Comparison of ENCODE assay signal across 26 cellular contexts in the genomic region with DNA sequence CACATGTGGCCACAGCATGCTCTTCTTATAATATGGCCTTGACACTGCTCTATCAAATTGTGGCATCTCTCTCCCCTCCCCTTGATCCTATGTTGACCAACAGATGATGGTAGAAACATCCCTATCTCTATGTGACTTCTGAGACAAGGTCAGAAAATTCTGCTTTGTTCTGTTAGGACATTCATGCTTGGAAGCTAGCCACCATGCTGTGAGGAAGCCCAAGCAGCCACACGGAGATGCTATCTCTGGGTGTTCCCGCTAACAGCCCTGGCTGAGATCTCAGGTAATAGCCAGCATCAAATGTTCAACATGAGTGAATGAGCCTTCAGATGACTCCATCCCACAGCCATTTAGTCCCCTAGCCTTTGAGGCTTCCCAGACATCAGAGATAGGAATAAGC.
"Had no signal": no experiment of that assay in that cellular context is flagged by ENCODE, and none has a peak within 500 bp of the region (broad histone marks: within the 10 kb centered on the region; RNA-seq: fewer than 3 reads in every experiment).

No MANE protein-coding gene starts in this region.

- H3K27ac ChIP-seq: stomach, suprapubic skin, testis, thoracic aorta, thyroid gland, tibial artery, tibial nerve, transverse colon, upper lobe of left lung, upper lobe of right lung, uterus, vagina had no signal

- H3K4me3 ChIP-seq: stomach, suprapubic skin, testis, thoracic aorta, thyroid gland, tibial artery, tibial nerve, transverse colon, upper lobe of left lung, upper lobe of right lung, uterus, vagina had no signal

- H3K27me3 ChIP-seq: testis, thyroid gland, tibial nerve, transverse colon, upper lobe of left lung, upper lobe of right lung, uterus, vagina had no signal

- H3K36me3 ChIP-seq: stomach, suprapubic skin, thoracic aorta, thyroid gland, tibial artery, tibial nerve, transverse colon, upper lobe of left lung, upper lobe of right lung, uterus, vagina had no signal

- ATAC-seq: stimulated activated effector memory CD8-positive, alpha-beta T cell treated with anti-CD3 and anti-CD28 coated beads, Interleukin-12 subunit alpha, Interleukin-12 subunit beta, amount 100 ng/mL, for 72 hours; stimulated activated memory B cell treated with anti-CD40 and anti-IgM and Interleukin-4, amounts not matched to agents 10 μg/mL and 1 μg/mL and 100 μg/mL, for 72 hours; stimulated activated naive B cell treated with anti-CD40 and anti-IgM and Interleukin-4, amounts not matched to agents 10 μg/mL and 1 μg/mL and 100 μg/mL, for 72 hours; stimulated activated naive CD8-positive, alpha-beta T cell treated with anti-CD3 and anti-CD28 coated beads, Interleukin-15, amount 100 ng/mL, for 72 hours; stimulated activated naive CD8-positive, alpha-beta T cell treated with anti-CD3 and anti-CD28 coated beads, Interleukin-15, Interleukin-2, amounts not matched to agents 100 U/mL and 50 U/mL, for 24 hours; upper lobe of right lung had no signal

- H3K4me1 ChIP-seq: testis, transverse colon, upper lobe of left lung, upper lobe of right lung, uterus had no signal

- DNase-seq: stimulated activated CD4-positive, alpha-beta T cell treated with anti-CD3 and anti-CD28 coated beads, Interleukin-2, amount 100 ng/mL, for 48 hours; stimulated activated CD4-positive, alpha-beta T cell treated with anti-CD3 and anti-CD28 coated beads, Interleukin-4, amount 100 ng/mL, for 1 hour; stimulated activated CD4-positive, alpha-beta T cell treated with anti-CD3 and anti-CD28 coated beads, Interleukin-4, amount 100 ng/mL, for 24 hours; stimulated activated CD4-positive, alpha-beta T cell treated with anti-CD3 and anti-CD28 coated beads, Interleukin-4, amount 100 ng/mL, for 4 hours; stimulated activated CD8-positive, alpha-beta memory T cell treated with anti-CD3 and anti-CD28 coated beads, Interleukin-4, amount 100 ng/mL, for 48 hours; stimulated activated naive B cell treated with anti-CD40 and anti-IgM and Interleukin-4, amounts not matched to agents 10 μg/mL and 1 μg/mL and 100 μg/mL, for 72 hours; stimulated activated naive CD4-positive, alpha-beta T cell; stimulated activated naive CD4-positive, alpha-beta T cell treated with Interleukin-2 at 50 U/mL for 16 hours; stimulated activated naive CD8-positive, alpha-beta T cell treated with anti-CD3 and anti-CD28 coated beads, Interleukin-15, amount 100 ng/mL, for 72 hours; stimulated activated naive CD8-positive, alpha-beta T cell treated with anti-CD3 and anti-CD28 coated beads, Interleukin-15, Interleukin-2, amounts not matched to agents 100 U/mL and 50 U/mL, for 24 hours; stomach; substantia nigra; testis; thyroid gland; transverse colon; trophoblast cell; upper lobe of left lung; upper lobe of right lung; uterus had no signal

- H3K9me3 ChIP-seq: suprapubic skin, testis, thyroid gland, upper lobe of right lung, vagina had no signal
